8 cellular contexts compared by ENCODE assay signal in genomic region chr1:205791568-205792180, GRCh38. TPM values are rescaled to one million over a fixed set of nuclear protein-coding genes. Genes with fewer than 3 reads are reported as not detected.
A peak's percentile ranks its signal among the peaks of the same experiment; 100 is the strongest.
DNase-seq lines count a peak whose midpoint lies in the region; ATAC-seq and TF ChIP-seq lines count a peak whose summit lies in the region.

No MANE protein-coding gene starts in this region.

- CTCF ChIA-PET in AG04450 (lab: Charles Lee) = interaction anchor here (0.5 to 6.3 kb wide), 34 partner anchors 8 to 317 kb away, joined by 3 to 197 read pairs (median 4); partner anchors contain the start of gene RAB29

- WGBS in adrenal gland, 4 donors = 56 to 66% (median 63%) methylated on average over 5 of the region's 5 CpGs

- POLR2A ChIA-PET in AG04450 (lab: Yijun Ruan, JAX) = interaction anchor here (0.7 to 1.2 kb wide), 2 partner anchors 42 to 186 kb away, joined by 3 to 5 read pairs; no protein-coding TSS in a partner anchor

- DNase-seq in AG04450 (ENCODE audit: low read depth, low spot score) (no peak), GM13977 (ENCODE audit: low spot score) (peak; percentile 79), Kasumi-1 (lab: John Stamatoyannopoulos, UW) (peak; percentile 72 to 87), SJCRH30 (peak; percentile 47 to 76), adrenal gland (peak; percentile 60 to 88 (median 68)), left ventricle myocardium superior (peak; percentile 56), gastrocnemius medialis (peak; percentile 37 to 65)

- H3K9me3 ChIP-seq in AG04450 (ENCODE audit: control insufficient read depth, insufficient read depth, low read length) (no peaks in the 10 kb centered on the region), SJCRH30 (replicated peaks) (no peaks in the 10 kb centered on the region), adrenal gland (replicated peaks in 1 of 3) (no peaks in the 10 kb centered on the region), gastrocnemius medialis (no peaks in the 10 kb centered on the region)

- intact Hi-C loops in adrenal gland (cut with DNase I) = loop anchor here (2.0 to 10.0 kb wide), 4 partner anchors 123 to 313 kb away; no protein-coding TSS in a partner anchor
- intact Hi-C loops in left ventricle myocardium superior (cut with micrococcal nuclease) = loop anchor here (5.0 to 10.0 kb wide), 3 partner anchors 116 to 316 kb away; no protein-coding TSS in a partner anchor
- intact Hi-C loops in gastrocnemius medialis (cut with DNase I; ENCODE audit: low total_unique reads) = loop anchor here (1.0 to 2.0 kb wide), 3 partner anchors 127 to 315 kb away; no protein-coding TSS in a partner anchor

- H3K4me1 ChIP-seq in SJCRH30 = peaks cover 22% of the 10 kb centered on the region
- no peaks in the 10 kb centered on the region for H3K4me1 ChIP-seq in adrenal gland (replicated peaks in 1 of 2)
- peaks cover 0 to 5% of the 10 kb centered on the region in 2 donors for H3K4me1 ChIP-seq in gastrocnemius medialis

- H3K4me3 ChIP-seq in AG04450 (ENCODE audit: low read depth, low read length) (no peak overlapping the region), SJCRH30 (no peak overlapping the region), adrenal gland (no peak overlapping the region), gastrocnemius medialis (no peak overlapping the region)

- peaks cover 17% of the 10 kb centered on the region for H3K36me3 ChIP-seq in SJCRH30
- peaks cover 0 to 49% of the 10 kb centered on the region in 2 donors for H3K36me3 ChIP-seq in adrenal gland (replicated peaks in 1 of 2)
- peaks cover 0 to 51% of the 10 kb centered on the region in 2 donors for H3K36me3 ChIP-seq in gastrocnemius medialis

- H3K27me3 ChIP-seq in AG04450 (ENCODE audit: control insufficient read depth, insufficient read depth, low read length) (no peaks in the 10 kb centered on the region), SJCRH30 (no peaks in the 10 kb centered on the region), adrenal gland (no peaks in the 10 kb centered on the region), gastrocnemius medialis (no peaks in the 10 kb centered on the region)

- ATAC-seq in left ventricle myocardium superior (peak; percentile 70), gastrocnemius medialis (peak; percentile 79 to 84), HG03469 (IDR thresholded peaks at IDR 0.05; ENCODE audit: unreplicated experiment) (no peak)

- TF ChIP-seq CTCF in AG04450 (IDR thresholded peaks at IDR 0.05; ENCODE audit: low read depth, low read length) (peak; percentile 90), GM13977 (IDR thresholded peaks at IDR 0.05; ENCODE audit: extremely low read depth, insufficient read depth, missing control alignments) (peak; percentile 86), adrenal gland (IDR thresholded peaks at IDR 0.05) (peak; percentile 54 to 86 (median 76)), gastrocnemius medialis (IDR thresholded peaks at IDR 0.05 in 4 of 5, conservative IDR thresholded peaks at IDR 0.05 in 1 of 5) (peak; percentile 59 to 81 (median 67))

- H3K27ac ChIP-seq in AG04450 (ENCODE audit: low read depth, low read length) (no peak overlapping the region), SJCRH30 (no peak overlapping the region), adrenal gland (no peak overlapping the region), gastrocnemius medialis (peak overlapping the region in 3 of 4 donors; percentile 2 to 45 (median 37))

- TF ChIP-seq POLR2A in adrenal gland (IDR thresholded peaks at IDR 0.05) (no peak), gastrocnemius medialis (IDR thresholded peaks at IDR 0.05) (no peak)

- in situ Hi-C loops in GM13977 (cut with MboI; ENCODE audit: low pct_unique_long_range_greater_than_20kb, low sequenced_read_pairs, unreplicated experiment) (loop anchor here (10.0 to 25.0 kb wide), 2 partner anchors 193 to 321 kb away; partner anchors contain the start of gene AVPR1B), gastrocnemius medialis (cut with MboI; ENCODE audit: low sequenced_read_pairs in 4 of 4) (loop anchor here (5.0 to 25.0 kb wide), 8 partner anchors 116 to 321 kb away; partner anchors contain the start of gene AVPR1B (in 1 of the 4))

RNA-seq across cellular contexts. Expression of gene RAB29, which starts 16.4 kb away (rescaled TPM):
- 13.8 and 14.6 TPM in 2 replicates for polyA plus RNA-seq in AG04450 (2011; rRNA removed)
- polyA minus RNA-seq in AG04450 (2011; rRNA and poly(A)+ RNA removed) = 8.4 and 8.7 TPM in 2 replicates
- total RNA-seq in SJCRH30 (2014; rRNA removed; shearing (Covaris generic)) = 18.6 and 20.9 TPM in 2 replicates
- 10 to 100 TPM; 22.6 to 52.2 (median 30.9) TPM for total RNA-seq in adrenal gland
- 10 to 100 TPM in 2 of 3 donors, 1 to 10 TPM in 1; 4.2 to 16.2 (median 15.9) TPM for polyA plus RNA-seq in adrenal gland
- 14.5 TPM for total RNA-seq in left ventricle myocardium superior
- total RNA-seq in gastrocnemius medialis = 10 to 100 TPM in 3 of 4 donors, 1 to 10 TPM in 1; 8.4 to 13.8 (median 10.7) TPM

RNA-seq across cellular contexts. Expression of gene SLC41A1, which starts 21.3 kb away (rescaled TPM):
- polyA plus RNA-seq in AG04450 (2011; rRNA removed) = 23.9 and 29.0 TPM in 2 replicates
- polyA minus RNA-seq in AG04450 (2011; rRNA and poly(A)+ RNA removed) = 13.6 TPM in 2 replicates
- total RNA-seq in SJCRH30 (2014; rRNA removed; shearing (Covaris generic)) = 33.2 and 36.2 TPM in 2 replicates
- 100 to 1,000 TPM in 1 of 8 donors, 10 to 100 TPM in 7; 21.3 to 127 (median 37.2) TPM for total RNA-seq in adrenal gland
- polyA plus RNA-seq in adrenal gland = 100 to 1,000 TPM in 1 of 3 donors, 10 to 100 TPM in 1, 1 to 10 TPM in 1; 8.9 to 143 (median 11.1) TPM
- 511 TPM for total RNA-seq in left ventricle myocardium superior
- total RNA-seq in gastrocnemius medialis = 10 to 100 TPM; 21.5 to 39.8 (median 36.8) TPM

RNA-seq across cellular contexts. Expression of gene NUCKS1, which starts 41.7 kb away (rescaled TPM):
- polyA plus RNA-seq in AG04450 (2011; rRNA removed) (80.5 and 105 TPM in 2 replicates), adrenal gland (100 to 1,000 TPM in 2 of 3 donors, 10 to 100 TPM in 1; 33.1 to 161 (median 109) TPM)
- 102 and 165 TPM in 2 replicates for polyA minus RNA-seq in AG04450 (2011; rRNA and poly(A)+ RNA removed)
- total RNA-seq in SJCRH30 (2014; rRNA removed; shearing (Covaris generic)) = 363 and 379 TPM in 2 replicates
- total RNA-seq in adrenal gland (100 to 1,000 TPM in 4 of 8 donors, 10 to 100 TPM in 4; 56.3 to 159 (median 111) TPM), left ventricle myocardium superior (202 TPM), gastrocnemius medialis (10 to 100 TPM; 45.5 to 69.7 (median 62.6) TPM)

RNA-seq across cellular contexts. Expression of gene PM20D1, which starts 58.3 kb away (rescaled TPM):
- polyA plus RNA-seq in AG04450 (2011; rRNA removed) = 0.09 TPM in 1 of 2 replicates, not detected in the other
- polyA minus RNA-seq in AG04450 (2011; rRNA and poly(A)+ RNA removed) = not detected in 2 replicates
- 0.04 TPM in 1 of 2 replicates, not detected in the other for total RNA-seq in SJCRH30 (2014; rRNA removed; shearing (Covaris generic))
- total RNA-seq in adrenal gland = under 1 TPM in 5 of 8 donors, not detected in 3; 0.38 to 0.64 (median 0.52) TPM
- polyA plus RNA-seq in adrenal gland = 1 to 10 TPM in 1 of 3 donors, under 1 TPM in 2; 0.07 to 1.8 (median 0.48) TPM
- total RNA-seq in left ventricle myocardium superior = 1.6 TPM
- not detected for total RNA-seq in gastrocnemius medialis

Comparison
In these comparisons a context has a peak if more than half of its experiments do, and no peak if none do; other contexts are left out.
1. H3K27ac ChIP-seq: peak in gastrocnemius medialis (3 of 4); none in AG04450 (single experiment), SJCRH30 (single experiment) and adrenal gland (0 of 5).
2. Peak in every context shown above with its lines, with median percentiles within 50 percentile points of each other: CTCF ChIP-seq.